1 cellular context compared by ENCODE assay signal in the genomic region with DNA sequence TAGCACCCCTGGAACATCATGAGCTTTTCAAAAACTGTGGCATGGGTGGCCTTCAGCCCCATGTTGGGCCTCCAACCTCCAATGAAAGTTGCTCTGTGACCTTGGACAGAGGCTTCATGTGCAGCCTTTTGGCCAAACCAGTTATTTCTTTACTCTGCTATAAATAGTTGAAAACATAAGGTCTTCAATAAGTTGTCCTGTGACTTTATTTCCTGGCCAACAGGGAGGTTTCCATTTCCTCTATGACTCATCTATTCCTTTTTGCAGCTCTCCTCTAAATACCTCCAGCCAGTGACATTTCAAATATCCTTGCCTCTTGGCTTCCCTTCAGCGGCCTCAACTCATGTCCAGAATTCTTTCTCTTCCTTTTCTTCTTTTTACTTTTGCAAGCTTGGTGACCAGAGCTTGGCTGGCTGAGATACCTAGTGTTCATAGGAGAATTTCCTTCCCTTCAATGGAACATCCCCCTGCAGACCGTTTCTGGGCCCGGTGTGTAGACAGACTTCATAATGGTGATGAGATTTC.
TF ChIP-seq lines count a peak whose summit lies in the region.

No MANE protein-coding gene starts in this region.

TF ChIP-seq in K562, 482 proteins besides CTCF, POLR2A, EP300 and RAD21 (continued from another document and continues in another):
- TF ChIP-seq, protein P1, sequence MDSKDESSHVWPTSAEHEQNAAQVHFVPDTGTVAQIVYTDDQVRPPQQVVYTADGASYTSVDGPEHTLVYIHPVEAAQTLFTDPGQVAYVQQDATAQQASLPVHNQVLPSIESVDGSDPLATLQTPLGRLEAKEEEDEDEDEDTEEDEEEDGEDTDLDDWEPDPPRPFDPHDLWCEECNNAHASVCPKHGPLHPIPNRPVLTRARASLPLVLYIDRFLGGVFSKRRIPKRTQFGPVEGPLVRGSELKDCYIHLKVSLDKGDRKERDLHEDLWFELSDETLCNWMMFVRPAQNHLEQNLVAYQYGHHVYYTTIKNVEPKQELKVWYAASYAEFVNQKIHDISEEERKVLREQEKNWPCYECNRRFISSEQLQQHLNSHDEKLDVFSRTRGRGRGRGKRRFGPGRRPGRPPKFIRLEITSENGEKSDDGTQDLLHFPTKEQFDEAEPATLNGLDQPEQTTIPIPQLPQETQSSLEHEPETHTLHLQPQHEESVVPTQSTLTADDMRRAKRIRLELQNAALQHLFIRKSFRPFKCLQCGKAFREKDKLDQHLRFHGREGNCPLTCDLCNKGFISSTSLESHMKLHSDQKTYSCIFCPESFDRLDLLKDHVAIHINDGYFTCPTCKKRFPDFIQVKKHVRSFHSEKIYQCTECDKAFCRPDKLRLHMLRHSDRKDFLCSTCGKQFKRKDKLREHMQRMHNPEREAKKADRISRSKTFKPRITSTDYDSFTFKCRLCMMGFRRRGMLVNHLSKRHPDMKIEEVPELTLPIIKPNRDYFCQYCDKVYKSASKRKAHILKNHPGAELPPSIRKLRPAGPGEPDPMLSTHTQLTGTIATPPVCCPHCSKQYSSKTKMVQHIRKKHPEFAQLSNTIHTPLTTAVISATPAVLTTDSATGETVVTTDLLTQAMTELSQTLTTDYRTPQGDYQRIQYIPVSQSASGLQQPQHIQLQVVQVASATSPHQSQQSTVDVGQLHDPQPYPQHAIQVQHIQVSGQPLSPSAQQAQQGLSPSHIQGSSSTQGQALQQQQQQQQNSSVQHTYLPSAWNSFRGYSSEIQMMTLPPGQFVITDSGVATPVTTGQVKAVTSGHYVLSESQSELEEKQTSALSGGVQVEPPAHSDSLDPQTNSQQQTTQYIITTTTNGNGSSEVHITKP (IDR thresholded peaks at IDR 0.05; ENCODE audit: partially characterized antibody), result no peak
- TF ChIP-seq ZNF785 (CRISPR knock-in tag; IDR thresholded peaks at IDR 0.05) (no peak), SIRT6 (IDR thresholded peaks at IDR 0.05; ENCODE audit: low read depth, low read length) (no peak), TAF9B (IDR thresholded peaks at IDR 0.05; ENCODE audit: partially characterized antibody) (no peak), DACH1 (IDR thresholded peaks at IDR 0.05; ENCODE audit: partially characterized antibody) (no peak), IFI16 (CRISPR knock-in tag; IDR thresholded peaks at IDR 0.05) (no peak), SMARCA4 (IDR thresholded peaks at IDR 0.05) (peak; percentile 25; the same call in 1 of the 2 replicates), SMAD3 (CRISPR knock-in tag; conservative IDR thresholded peaks at IDR 0.05) (0 out of 2 replicates have a peak, but pooled peaks have one; percentile 45), ZNF780A (CRISPR knock-in tag; IDR thresholded peaks at IDR 0.05) (no peak), WHSC1 (IDR thresholded peaks at IDR 0.05; ENCODE audit: low read length) (no peak), YBX1 (IDR thresholded peaks at IDR 0.05) (no peak), RBM14 (IDR thresholded peaks at IDR 0.05; ENCODE audit: borderline replicate concordance, insufficient read depth, low read depth, low read length) (no peak)
- TF ChIP-seq, protein P2, sequence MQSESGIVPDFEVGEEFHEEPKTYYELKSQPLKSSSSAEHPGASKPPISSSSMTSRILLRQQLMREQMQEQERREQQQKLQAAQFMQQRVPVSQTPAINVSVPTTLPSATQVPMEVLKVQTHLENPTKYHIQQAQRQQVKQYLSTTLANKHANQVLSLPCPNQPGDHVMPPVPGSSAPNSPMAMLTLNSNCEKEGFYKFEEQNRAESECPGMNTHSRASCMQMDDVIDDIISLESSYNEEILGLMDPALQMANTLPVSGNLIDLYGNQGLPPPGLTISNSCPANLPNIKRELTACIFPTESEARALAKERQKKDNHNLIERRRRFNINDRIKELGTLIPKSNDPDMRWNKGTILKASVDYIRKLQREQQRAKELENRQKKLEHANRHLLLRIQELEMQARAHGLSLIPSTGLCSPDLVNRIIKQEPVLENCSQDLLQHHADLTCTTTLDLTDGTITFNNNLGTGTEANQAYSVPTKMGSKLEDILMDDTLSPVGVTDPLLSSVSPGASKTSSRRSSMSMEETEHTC (IDR thresholded peaks at IDR 0.05), result no peak
- TF ChIP-seq, protein P3, sequence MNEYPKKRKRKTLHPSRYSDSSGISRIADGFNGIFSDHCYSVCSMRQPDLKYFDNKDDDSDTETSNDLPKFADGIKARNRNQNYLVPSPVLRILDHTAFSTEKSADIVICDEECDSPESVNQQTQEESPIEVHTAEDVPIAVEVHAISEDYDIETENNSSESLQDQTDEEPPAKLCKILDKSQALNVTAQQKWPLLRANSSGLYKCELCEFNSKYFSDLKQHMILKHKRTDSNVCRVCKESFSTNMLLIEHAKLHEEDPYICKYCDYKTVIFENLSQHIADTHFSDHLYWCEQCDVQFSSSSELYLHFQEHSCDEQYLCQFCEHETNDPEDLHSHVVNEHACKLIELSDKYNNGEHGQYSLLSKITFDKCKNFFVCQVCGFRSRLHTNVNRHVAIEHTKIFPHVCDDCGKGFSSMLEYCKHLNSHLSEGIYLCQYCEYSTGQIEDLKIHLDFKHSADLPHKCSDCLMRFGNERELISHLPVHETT (CRISPR knock-in tag; conservative IDR thresholded peaks at IDR 0.05 in 1 of 2, IDR thresholded peaks at IDR 0.05 in 1 of 2), result peak in 1 of 2 experiments; percentile 45; a peak in 1 of 4 replicates
- TF ChIP-seq, protein P4, sequence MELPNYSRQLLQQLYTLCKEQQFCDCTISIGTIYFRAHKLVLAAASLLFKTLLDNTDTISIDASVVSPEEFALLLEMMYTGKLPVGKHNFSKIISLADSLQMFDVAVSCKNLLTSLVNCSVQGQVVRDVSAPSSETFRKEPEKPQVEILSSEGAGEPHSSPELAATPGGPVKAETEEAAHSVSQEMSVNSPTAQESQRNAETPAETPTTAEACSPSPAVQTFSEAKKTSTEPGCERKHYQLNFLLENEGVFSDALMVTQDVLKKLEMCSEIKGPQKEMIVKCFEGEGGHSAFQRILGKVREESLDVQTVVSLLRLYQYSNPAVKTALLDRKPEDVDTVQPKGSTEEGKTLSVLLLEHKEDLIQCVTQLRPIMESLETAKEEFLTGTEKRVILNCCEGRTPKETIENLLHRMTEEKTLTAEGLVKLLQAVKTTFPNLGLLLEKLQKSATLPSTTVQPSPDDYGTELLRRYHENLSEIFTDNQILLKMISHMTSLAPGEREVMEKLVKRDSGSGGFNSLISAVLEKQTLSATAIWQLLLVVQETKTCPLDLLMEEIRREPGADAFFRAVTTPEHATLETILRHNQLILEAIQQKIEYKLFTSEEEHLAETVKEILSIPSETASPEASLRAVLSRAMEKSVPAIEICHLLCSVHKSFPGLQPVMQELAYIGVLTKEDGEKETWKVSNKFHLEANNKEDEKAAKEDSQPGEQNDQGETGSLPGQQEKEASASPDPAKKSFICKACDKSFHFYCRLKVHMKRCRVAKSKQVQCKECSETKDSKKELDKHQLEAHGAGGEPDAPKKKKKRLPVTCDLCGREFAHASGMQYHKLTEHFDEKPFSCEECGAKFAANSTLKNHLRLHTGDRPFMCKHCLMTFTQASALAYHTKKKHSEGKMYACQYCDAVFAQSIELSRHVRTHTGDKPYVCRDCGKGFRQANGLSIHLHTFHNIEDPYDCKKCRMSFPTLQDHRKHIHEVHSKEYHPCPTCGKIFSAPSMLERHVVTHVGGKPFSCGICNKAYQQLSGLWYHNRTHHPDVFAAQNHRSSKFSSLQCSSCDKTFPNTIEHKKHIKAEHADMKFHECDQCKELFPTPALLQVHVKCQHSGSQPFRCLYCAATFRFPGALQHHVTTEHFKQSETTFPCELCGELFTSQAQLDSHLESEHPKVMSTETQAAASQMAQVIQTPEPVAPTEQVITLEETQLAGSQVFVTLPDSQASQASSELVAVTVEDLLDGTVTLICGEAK (IDR thresholded peaks at IDR 0.05), result no peak
- TF ChIP-seq, protein P4 (CRISPR knock-in tag; IDR thresholded peaks at IDR 0.05), result no peak
- TF ChIP-seq, protein P5, sequence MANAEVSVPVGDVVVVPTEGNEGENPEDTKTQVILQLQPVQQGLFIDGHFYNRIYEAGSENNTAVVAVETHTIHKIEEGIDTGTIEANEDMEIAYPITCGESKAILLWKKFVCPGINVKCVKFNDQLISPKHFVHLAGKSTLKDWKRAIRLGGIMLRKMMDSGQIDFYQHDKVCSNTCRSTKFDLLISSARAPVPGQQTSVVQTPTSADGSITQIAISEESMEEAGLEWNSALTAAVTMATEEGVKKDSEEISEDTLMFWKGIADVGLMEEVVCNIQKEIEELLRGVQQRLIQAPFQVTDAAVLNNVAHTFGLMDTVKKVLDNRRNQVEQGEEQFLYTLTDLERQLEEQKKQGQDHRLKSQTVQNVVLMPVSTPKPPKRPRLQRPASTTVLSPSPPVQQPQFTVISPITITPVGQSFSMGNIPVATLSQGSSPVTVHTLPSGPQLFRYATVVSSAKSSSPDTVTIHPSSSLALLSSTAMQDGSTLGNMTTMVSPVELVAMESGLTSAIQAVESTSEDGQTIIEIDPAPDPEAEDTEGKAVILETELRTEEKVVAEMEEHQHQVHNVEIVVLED (CRISPR knock-in tag; IDR thresholded peaks at IDR 0.05), result no peak
- TF ChIP-seq, protein P6, sequence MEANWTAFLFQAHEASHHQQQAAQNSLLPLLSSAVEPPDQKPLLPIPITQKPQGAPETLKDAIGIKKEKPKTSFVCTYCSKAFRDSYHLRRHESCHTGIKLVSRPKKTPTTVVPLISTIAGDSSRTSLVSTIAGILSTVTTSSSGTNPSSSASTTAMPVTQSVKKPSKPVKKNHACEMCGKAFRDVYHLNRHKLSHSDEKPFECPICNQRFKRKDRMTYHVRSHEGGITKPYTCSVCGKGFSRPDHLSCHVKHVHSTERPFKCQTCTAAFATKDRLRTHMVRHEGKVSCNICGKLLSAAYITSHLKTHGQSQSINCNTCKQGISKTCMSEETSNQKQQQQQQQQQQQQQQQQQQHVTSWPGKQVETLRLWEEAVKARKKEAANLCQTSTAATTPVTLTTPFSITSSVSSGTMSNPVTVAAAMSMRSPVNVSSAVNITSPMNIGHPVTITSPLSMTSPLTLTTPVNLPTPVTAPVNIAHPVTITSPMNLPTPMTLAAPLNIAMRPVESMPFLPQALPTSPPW (CRISPR knock-in tag; IDR thresholded peaks at IDR 0.05), result 0 out of 2 replicates have a peak, but pooled peaks have one; percentile 19
- TF ChIP-seq, protein P7, sequence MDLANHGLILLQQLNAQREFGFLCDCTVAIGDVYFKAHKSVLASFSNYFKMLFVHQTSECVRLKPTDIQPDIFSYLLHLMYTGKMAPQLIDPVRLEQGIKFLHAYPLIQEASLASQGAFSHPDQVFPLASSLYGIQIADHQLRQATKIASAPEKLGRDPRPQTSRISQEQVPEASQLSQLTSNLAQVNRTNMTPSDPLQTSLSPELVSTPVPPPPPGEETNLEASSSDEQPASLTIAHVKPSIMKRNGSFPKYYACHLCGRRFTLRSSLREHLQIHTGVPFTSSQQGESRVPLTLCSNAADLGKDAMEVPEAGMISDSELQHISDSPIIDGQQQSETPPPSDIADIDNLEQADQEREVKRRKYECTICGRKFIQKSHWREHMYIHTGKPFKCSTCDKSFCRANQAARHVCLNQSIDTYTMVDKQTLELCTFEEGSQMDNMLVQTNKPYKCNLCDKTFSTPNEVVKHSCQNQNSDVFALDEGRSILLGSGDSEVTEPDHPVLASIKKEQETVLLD (IDR thresholded peaks at IDR 0.05), result no peak
- TF ChIP-seq, protein P8, sequence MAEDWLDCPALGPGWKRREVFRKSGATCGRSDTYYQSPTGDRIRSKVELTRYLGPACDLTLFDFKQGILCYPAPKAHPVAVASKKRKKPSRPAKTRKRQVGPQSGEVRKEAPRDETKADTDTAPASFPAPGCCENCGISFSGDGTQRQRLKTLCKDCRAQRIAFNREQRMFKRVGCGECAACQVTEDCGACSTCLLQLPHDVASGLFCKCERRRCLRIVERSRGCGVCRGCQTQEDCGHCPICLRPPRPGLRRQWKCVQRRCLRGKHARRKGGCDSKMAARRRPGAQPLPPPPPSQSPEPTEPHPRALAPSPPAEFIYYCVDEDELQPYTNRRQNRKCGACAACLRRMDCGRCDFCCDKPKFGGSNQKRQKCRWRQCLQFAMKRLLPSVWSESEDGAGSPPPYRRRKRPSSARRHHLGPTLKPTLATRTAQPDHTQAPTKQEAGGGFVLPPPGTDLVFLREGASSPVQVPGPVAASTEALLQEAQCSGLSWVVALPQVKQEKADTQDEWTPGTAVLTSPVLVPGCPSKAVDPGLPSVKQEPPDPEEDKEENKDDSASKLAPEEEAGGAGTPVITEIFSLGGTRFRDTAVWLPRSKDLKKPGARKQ (CRISPR knock-in tag; IDR thresholded peaks at IDR 0.05), result no peak
- TF ChIP-seq, protein P9, sequence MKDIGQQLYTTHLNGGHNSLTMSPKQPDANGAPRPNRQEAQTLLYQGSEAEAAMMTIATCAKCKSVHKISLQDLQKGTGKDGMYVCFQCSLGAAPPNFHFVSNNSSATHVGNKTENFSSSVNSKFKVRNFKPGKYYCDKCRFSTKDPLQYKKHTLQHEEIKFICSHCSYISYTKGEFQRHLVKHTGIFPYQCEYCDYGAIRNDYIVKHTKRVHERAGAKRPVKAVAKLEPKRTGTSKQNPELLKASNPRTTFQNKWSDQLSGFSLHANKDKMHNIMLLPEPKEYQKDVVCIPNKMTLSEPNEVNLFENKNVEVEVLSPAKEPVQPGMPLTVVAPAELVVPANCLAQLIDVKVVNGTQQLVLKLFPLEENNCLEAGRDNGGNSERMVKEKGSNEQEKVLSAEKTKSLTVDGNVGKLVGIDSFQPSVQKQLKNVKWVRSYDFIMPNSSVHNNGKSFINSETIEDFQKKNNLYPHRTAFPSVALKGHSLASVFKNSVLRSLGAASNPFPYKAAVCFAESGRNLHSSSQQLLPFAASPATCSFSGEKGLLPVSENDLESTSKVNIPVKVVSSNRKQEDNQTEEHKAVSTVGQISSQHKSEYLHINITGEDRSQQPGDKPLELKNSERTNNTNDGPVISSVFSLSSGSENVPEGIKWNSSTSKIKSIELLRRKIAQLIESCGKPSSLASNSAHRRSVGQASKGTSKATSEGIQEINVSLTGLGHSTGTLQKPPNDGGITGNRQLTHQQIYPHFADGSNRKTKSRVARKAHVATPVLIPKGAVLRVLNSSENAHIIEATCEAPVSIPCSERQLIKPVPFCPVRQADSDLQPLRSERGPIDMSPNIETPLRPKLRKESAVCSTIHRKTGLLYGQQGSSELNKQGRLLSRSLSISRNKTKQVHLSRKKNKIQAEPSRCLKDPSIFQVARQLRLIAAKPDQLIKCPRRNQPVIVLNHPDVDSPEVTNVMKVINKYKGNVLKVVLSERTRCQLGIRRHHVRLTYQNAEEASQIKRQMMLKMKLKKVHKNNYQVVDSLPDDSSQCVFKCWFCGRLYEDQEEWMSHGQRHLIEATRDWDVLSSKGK (CRISPR knock-in tag; IDR thresholded peaks at IDR 0.05), result no peak
